ENCODE assay signal across 22 cellular contexts in genomic region chrX:25851141-25851540, GRCh38.
"Had no signal": no experiment of that assay in that cellular context is flagged by ENCODE, and none has a peak within 500 bp of the region (broad histone marks: within the 10 kb centered on the region; RNA-seq: fewer than 3 reads in every experiment).

No MANE protein-coding gene starts in this region.

- DNase-seq: natural killer cell; occipital lobe; ovary; posterior cingulate gyrus; psoas muscle; right cardiac atrium; spleen; stimulated activated CD4-positive, alpha-beta T cell treated with anti-CD3 and anti-CD28 coated beads, Interleukin-12 subunit alpha, Interleukin-12 subunit beta, amount 100 ng/mL, for 4 hours; stimulated activated CD4-positive, alpha-beta T cell treated with anti-CD3 and anti-CD28 coated beads, Interleukin-1b, Interleukin-23, amount 100 ng/mL, for 48 hours; stimulated activated CD4-positive, alpha-beta T cell treated with anti-CD3 and anti-CD28 coated beads, Interleukin-4, amount 100 ng/mL, for 1 hour; stimulated activated CD4-positive, alpha-beta T cell treated with anti-CD3 and anti-CD28 coated beads, Interleukin-4, amount 100 ng/mL, for 4 hours; stimulated activated CD8-positive, alpha-beta memory T cell treated with anti-CD3 and anti-CD28 coated beads, Interleukin-4, amount 100 ng/mL, for 48 hours; stimulated activated naive CD4-positive, alpha-beta T cell; stimulated activated naive CD8-positive, alpha-beta T cell treated with anti-CD3 and anti-CD28 coated beads, Interleukin-15, amount 100 ng/mL, for 72 hours; stimulated activated naive CD8-positive, alpha-beta T cell treated with anti-CD3 and anti-CD28 coated beads, Interleukin-15, Interleukin-2, amounts not matched to agents 100 U/mL and 50 U/mL, for 24 hours; testis; tibial artery; transverse colon; upper lobe of right lung; uterus had no signal

- ATAC-seq: natural killer cell; psoas muscle; right cardiac atrium; sciatic nerve; stimulated activated memory B cell treated with anti-CD40 and anti-IgM and Interleukin-4, amounts not matched to agents 10 μg/mL and 1 μg/mL and 100 μg/mL, for 72 hours; stimulated activated naive CD8-positive, alpha-beta T cell treated with anti-CD3 and anti-CD28 coated beads, Interleukin-15, amount 100 ng/mL, for 72 hours; stimulated activated naive CD8-positive, alpha-beta T cell treated with anti-CD3 and anti-CD28 coated beads, Interleukin-15, Interleukin-2, amounts not matched to agents 100 U/mL and 50 U/mL, for 24 hours; upper lobe of right lung had no signal
